7 cellular contexts compared by ENCODE assay signal in genomic region chr22:50249382-50250248, GRCh38. TPM values are rescaled to one million over a fixed set of nuclear protein-coding genes. Genes with fewer than 3 reads are reported as not detected.
DNase-seq lines count a peak whose midpoint lies in the region; ATAC-seq and TF ChIP-seq lines count a peak whose summit lies in the region.
"Had no signal": no experiment of that assay in that cellular context is flagged by ENCODE, and none has a peak within 500 bp of the region (broad histone marks: within the 10 kb centered on the region; RNA-seq: fewer than 3 reads in every experiment).

No MANE protein-coding gene starts in this region.

- intact Hi-C loops in prostate gland (cut with DNase I) = no loop called here

- peaks cover 21% of the 10 kb centered on the region for H3K4me1 ChIP-seq in prostate gland (replicated peaks)

- TF ChIP-seq POLR2A in prostate gland (IDR thresholded peaks at IDR 0.05) = no peak

- DNase-seq in HL-60 (ENCODE audit: low read depth in 1 of 2, low spot score in 1 of 2) = no peak
- no peak for DNase-seq in activated naive CD8-positive, alpha-beta T cell treated with anti-CD3 and anti-CD28 coated beads, Interleukin-2, amount 50 U/mL, for 24 hours
- no peak for DNase-seq in progenitor cell of endocrine pancreas (ENCODE audit: low spot score, unreplicated experiment)
- DNase-seq in stimulated activated CD8-positive, alpha-beta memory T cell treated with anti-CD3 and anti-CD28 coated beads, Interleukin-4, amount 100 ng/mL, for 48 hours = no peak
- no peak for DNase-seq in NCI-H187 (lab: John Stamatoyannopoulos, UW)
- DNase-seq in prostate gland (ENCODE audit: low spot score) = no peak
- DNase-seq: stimulated activated CD4-positive, alpha-beta T cell treated with anti-CD3 and anti-CD28 coated beads, Interleukin-4, amount 100 ng/mL, for 4 hours had no signal

- H3K36me3 Mint-ChIP-seq in activated naive CD8-positive, alpha-beta T cell treated with anti-CD3 and anti-CD28 coated beads, Interleukin-2, amount 50 U/mL, for 24 hours (ENCODE audit: low read depth) = peaks cover 3% of the 10 kb centered on the region
- H3K36me3 Mint-ChIP-seq in progenitor cell of endocrine pancreas (ENCODE audit: insufficient read depth) = peaks cover 3% of the 10 kb centered on the region

- peak overlapping the region; percentile 82 for H3K4me3 Mint-ChIP-seq in activated naive CD8-positive, alpha-beta T cell treated with anti-CD3 and anti-CD28 coated beads, Interleukin-2, amount 50 U/mL, for 24 hours
- peak overlapping the region; percentile 78 for H3K4me3 Mint-ChIP-seq in progenitor cell of endocrine pancreas (ENCODE audit: low read depth)

- 85% methylated on average over 26 of the region's 29 CpGs for WGBS in prostate gland

- H3K27ac Mint-ChIP-seq in activated naive CD8-positive, alpha-beta T cell treated with anti-CD3 and anti-CD28 coated beads, Interleukin-2, amount 50 U/mL, for 24 hours = no peak overlapping the region
- no peak overlapping the region for H3K27ac Mint-ChIP-seq in progenitor cell of endocrine pancreas

- no peaks in the 10 kb centered on the region for H3K9me3 ChIP-seq in prostate gland

- no peak for ATAC-seq in activated naive CD8-positive, alpha-beta T cell treated with anti-CD3 and anti-CD28 coated beads, Interleukin-2, amount 50 U/mL, for 24 hours

- no peaks in the 10 kb centered on the region for H3K27me3 ChIP-seq in HL-60 (ENCODE audit: insufficient read depth, poor library complexity, severe bottlenecking)
- no peaks in the 10 kb centered on the region for H3K27me3 ChIP-seq in prostate gland (replicated peaks; ENCODE audit: insufficient read depth)

- TF ChIP-seq CTCF in HL-60 (IDR thresholded peaks at IDR 0.05; ENCODE audit: insufficient read depth, low read length) (no peak), progenitor cell of endocrine pancreas (IDR thresholded peaks at IDR 0.05; ENCODE audit: unreplicated experiment) (no peak), prostate gland (IDR thresholded peaks at IDR 0.05) (no peak)

- H3K27me3 Mint-ChIP-seq in activated naive CD8-positive, alpha-beta T cell treated with anti-CD3 and anti-CD28 coated beads, Interleukin-2, amount 50 U/mL, for 24 hours = no peaks in the 10 kb centered on the region
- no peaks in the 10 kb centered on the region for H3K27me3 Mint-ChIP-seq in progenitor cell of endocrine pancreas

- peaks cover 17% of the 10 kb centered on the region for H3K4me1 Mint-ChIP-seq in activated naive CD8-positive, alpha-beta T cell treated with anti-CD3 and anti-CD28 coated beads, Interleukin-2, amount 50 U/mL, for 24 hours
- peaks cover 8% of the 10 kb centered on the region for H3K4me1 Mint-ChIP-seq in progenitor cell of endocrine pancreas (ENCODE audit: low read depth)

- H3K27ac ChIP-seq in HL-60 (replicated peaks) (no peak overlapping the region), prostate gland (no peak overlapping the region)

- no peaks in the 10 kb centered on the region for H3K36me3 ChIP-seq in prostate gland

- H3K9me3 Mint-ChIP-seq in activated naive CD8-positive, alpha-beta T cell treated with anti-CD3 and anti-CD28 coated beads, Interleukin-2, amount 50 U/mL, for 24 hours = no peaks in the 10 kb centered on the region
- no peaks in the 10 kb centered on the region for H3K9me3 Mint-ChIP-seq in progenitor cell of endocrine pancreas (ENCODE audit: low read depth)

- H3K4me3 ChIP-seq in HL-60 (replicated peaks; ENCODE audit: insufficient read depth, low read length) = peak overlapping the region; percentile 83
- peak overlapping the region in 1 of 2 donors; percentile 47 for H3K4me3 ChIP-seq in prostate gland

RNA-seq across cellular contexts. Expression of gene HDAC10, which starts 1.4 kb away (rescaled TPM):
- total RNA-seq in progenitor cell of endocrine pancreas (73.8 and 81.5 TPM in 2 replicates), prostate gland (10 to 100 TPM; 36.9 to 41.3 TPM)

RNA-seq across cellular contexts. Expression of gene TUBGCP6, which starts 4.8 kb away (rescaled TPM):
- total RNA-seq in progenitor cell of endocrine pancreas (62.0 and 70.9 TPM in 2 replicates), prostate gland (100 to 1,000 TPM in 1 of 2 donors, 10 to 100 TPM in 1; 56.3 to 117 TPM)

RNA-seq across cellular contexts. Expression of gene MAPK12, which starts 11.9 kb away (rescaled TPM):
- 53.7 and 54.6 TPM in 2 replicates for total RNA-seq in progenitor cell of endocrine pancreas
- total RNA-seq in prostate gland = 10 to 100 TPM in 1 of 2 donors, 1 to 10 TPM in 1; 8.4 to 18.0 TPM

RNA-seq across cellular contexts. Expression of gene MAPK11, which starts 20.6 kb away (rescaled TPM):
- total RNA-seq in progenitor cell of endocrine pancreas (2.3 and 2.7 TPM in 2 replicates), prostate gland (10 to 100 TPM; 11.4 to 14.1 TPM)

RNA-seq across cellular contexts. Expression of gene SELENOO, which starts 48.8 kb away (rescaled TPM):
- 24.3 and 24.7 TPM in 2 replicates for total RNA-seq in progenitor cell of endocrine pancreas
- 10 to 100 TPM; 51.8 to 58.5 TPM for total RNA-seq in prostate gland
